In the genomic region with DNA sequence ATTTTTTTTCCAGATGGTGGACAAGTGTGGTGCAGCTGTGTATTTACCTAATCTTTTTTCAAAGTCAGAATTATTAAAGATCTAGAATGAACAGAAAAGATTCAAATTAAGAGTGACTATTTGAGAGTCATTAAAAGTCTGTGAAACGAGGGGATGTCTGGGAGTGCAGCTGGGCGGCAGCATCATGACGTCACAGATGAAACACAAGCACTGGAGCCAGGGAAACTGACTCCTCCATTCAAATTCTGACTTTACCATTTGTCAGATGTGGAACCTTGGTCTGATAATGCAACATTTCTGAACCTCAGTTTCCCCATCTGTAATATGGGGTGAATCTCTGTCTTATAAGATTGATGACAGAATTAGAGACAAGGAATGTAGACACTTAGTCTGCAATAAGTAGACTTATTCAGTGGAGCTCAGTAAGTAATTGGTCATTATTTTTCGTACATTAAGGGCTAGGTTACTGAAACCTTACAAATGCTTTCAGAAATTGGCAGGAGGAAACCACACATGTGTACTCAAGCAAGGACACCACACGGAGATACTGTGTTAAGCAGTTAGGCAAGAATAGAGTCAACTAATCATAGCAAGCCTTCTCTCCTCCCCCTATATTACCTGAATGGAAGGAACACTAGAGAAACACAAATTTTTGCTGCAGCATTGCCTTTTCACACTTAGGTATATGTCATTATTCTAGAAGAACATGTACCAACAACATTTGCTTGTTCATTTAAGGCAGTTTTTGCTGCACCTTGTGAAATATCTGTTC, we compare ENCODE assay signal across 11 cellular contexts. TPM values are rescaled to one million over a fixed set of nuclear protein-coding genes. Genes with fewer than 3 reads are reported as not detected.
DNase-seq lines count a peak whose midpoint lies in the region; ATAC-seq and TF ChIP-seq lines count a peak whose summit lies in the region.
"Had no signal": no experiment of that assay in that cellular context is flagged by ENCODE, and none has a peak within 500 bp of the region (broad histone marks: within the 10 kb centered on the region; RNA-seq: fewer than 3 reads in every experiment).

No MANE protein-coding gene starts in this region.

- no peaks in the 10 kb centered on the region for H3K9me2 ChIP-seq in DOHH2 (replicated peaks; ENCODE audit: control insufficient read depth, low read length)

- peak overlapping the region; percentile 68 for H3K4me2 ChIP-seq in DOHH2 (ENCODE audit: low read length)

- H3K9me3 ChIP-seq in DOHH2 (ENCODE audit: control insufficient read depth, insufficient read depth, low read length) (no peaks in the 10 kb centered on the region), right cardiac atrium (ENCODE audit: control insufficient read depth, low read length) (no peaks in the 10 kb centered on the region)
- H3K9me3 ChIP-seq: uterus had no signal

- H3K36me3 Mint-ChIP-seq in activated T-helper 17 cell treated with anti-CD3 and anti-CD28 coated beads, Interleukin-2, amount 50 U/mL, for 72 hours (ENCODE audit: low read depth) = no peaks in the 10 kb centered on the region

- H3K27me3 ChIP-seq in DOHH2 (ENCODE audit: control insufficient read depth, low read length) = no peaks in the 10 kb centered on the region
- peaks cover 2% of the 10 kb centered on the region for H3K27me3 ChIP-seq in right cardiac atrium (ENCODE audit: control insufficient read depth, insufficient read depth)
- H3K27me3 ChIP-seq: uterus had no signal

- no peak overlapping the region for H3K4me3 Mint-ChIP-seq in activated T-helper 17 cell treated with anti-CD3 and anti-CD28 coated beads, Interleukin-2, amount 50 U/mL, for 72 hours

- H3K4me3 ChIP-seq in DOHH2 (ENCODE audit: low read length) (peak overlapping the region; percentile 50), right cardiac atrium (ENCODE audit: low read length) (no peak overlapping the region)
- H3K4me3 ChIP-seq: uterus had no signal

- H3K79me2 ChIP-seq in DOHH2 (ENCODE audit: control insufficient read depth, low read length) = no peaks in the 10 kb centered on the region

- H3K4me1 ChIP-seq in DOHH2 (ENCODE audit: control insufficient read depth, low read length) = peaks cover 63% of the 10 kb centered on the region
- no peaks in the 10 kb centered on the region for H3K4me1 ChIP-seq in right cardiac atrium (ENCODE audit: control insufficient read depth, insufficient read depth, low read length)
- H3K4me1 ChIP-seq: uterus had no signal

- intact Hi-C loops in right cardiac atrium (cut with DNase I) = no loop called here

- no peak for TF ChIP-seq CTCF in DOHH2 (IDR thresholded peaks at IDR 0.05; ENCODE audit: low read depth, low read length, poor library complexity, severe bottlenecking)

- no peaks in the 10 kb centered on the region for H3K9me3 Mint-ChIP-seq in activated T-helper 17 cell treated with anti-CD3 and anti-CD28 coated beads, Interleukin-2, amount 50 U/mL, for 72 hours

- H3K27ac ChIP-seq in DOHH2 (ENCODE audit: low read depth, low read length) = peak overlapping the region; percentile 55
- H3K27ac ChIP-seq in right cardiac atrium (ENCODE audit: low read length) = no peak overlapping the region
- H3K27ac ChIP-seq: uterus had no signal

- no peaks in the 10 kb centered on the region for H3K4me1 Mint-ChIP-seq in activated T-helper 17 cell treated with anti-CD3 and anti-CD28 coated beads, Interleukin-2, amount 50 U/mL, for 72 hours

- ATAC-seq in GM19324 (IDR thresholded peaks at IDR 0.05; ENCODE audit: low FRiP score, unreplicated experiment) (peak; percentile 69), HG02759 (IDR thresholded peaks at IDR 0.05; ENCODE audit: unreplicated experiment) (peak; percentile 71), HG03469 (IDR thresholded peaks at IDR 0.05; ENCODE audit: unreplicated experiment) (peak; percentile 61), right cardiac atrium (no peak)
- no peak for ATAC-seq in activated T-helper 17 cell treated with anti-CD3 and anti-CD28 coated beads, Interleukin-2, amount 50 U/mL, for 72 hours (replicated peaks)

- peaks cover 23% of the 10 kb centered on the region for H3K27me3 Mint-ChIP-seq in activated T-helper 17 cell treated with anti-CD3 and anti-CD28 coated beads, Interleukin-2, amount 50 U/mL, for 72 hours

- no peak overlapping the region for H3K27ac Mint-ChIP-seq in activated T-helper 17 cell treated with anti-CD3 and anti-CD28 coated beads, Interleukin-2, amount 50 U/mL, for 72 hours

- DNase-seq in right cardiac atrium (no peak), GOT3 (lab: John Stamatoyannopoulos, UW) (no peak)
- DNase-seq in activated CD8-positive, alpha-beta memory T cell treated with anti-CD3 and anti-CD28 coated beads for 24 hours = no peak
- DNase-seq: kidney, SW 1271, uterus had no signal

- no peaks in the 10 kb centered on the region for H4K20me1 ChIP-seq in DOHH2 (ENCODE audit: control insufficient read depth, insufficient read depth, low read depth, low read length)

- peaks cover 14% of the 10 kb centered on the region for H3F3A ChIP-seq in DOHH2 (ENCODE audit: control insufficient read depth, insufficient read depth)

- no peaks in the 10 kb centered on the region for H3K36me3 ChIP-seq in DOHH2 (ENCODE audit: control insufficient read depth, low read length)
- H3K36me3 ChIP-seq: uterus had no signal

- 56% methylated on average over 5 of the region's 5 CpGs for WGBS in right cardiac atrium

RNA-seq across cellular contexts. Expression of a gene that starts 27.8 kb away (rescaled TPM):
- 100 to 1,000 TPM; 125 to 129 TPM for total RNA-seq in activated T-helper 17 cell treated with anti-CD3 and anti-CD28 coated beads, Interleukin-2, amount 50 U/mL, for 72 hours
- 10 to 100 TPM; 31.9 to 52.3 (median 42.1) TPM for total RNA-seq in right cardiac atrium
- polyA plus RNA-seq in right cardiac atrium = 34.2 TPM

RNA-seq across cellular contexts. Expression of a gene that starts 34.0 kb away (rescaled TPM):
- 10 to 100 TPM; 89.9 to 98.7 TPM for total RNA-seq in activated T-helper 17 cell treated with anti-CD3 and anti-CD28 coated beads, Interleukin-2, amount 50 U/mL, for 72 hours
- 10 to 100 TPM; 44.7 to 59.7 (median 55.9) TPM for total RNA-seq in right cardiac atrium
- 30.3 TPM for polyA plus RNA-seq in right cardiac atrium

RNA-seq across cellular contexts. Expression of a gene that starts 49.0 kb away (rescaled TPM):
- total RNA-seq in activated T-helper 17 cell treated with anti-CD3 and anti-CD28 coated beads, Interleukin-2, amount 50 U/mL, for 72 hours = 1 to 10 TPM in 1 of 2 donors, under 1 TPM in 1; 0.61 to 3.0 TPM
- total RNA-seq in right cardiac atrium = under 1 TPM; 0.23 to 0.56 (median 0.29) TPM
- polyA plus RNA-seq in right cardiac atrium = 0.34 TPM

RNA-seq across cellular contexts. Expression of a gene that starts 59.6 kb away (rescaled TPM):
- 10 to 100 TPM; 40.7 to 42.9 TPM for total RNA-seq in activated T-helper 17 cell treated with anti-CD3 and anti-CD28 coated beads, Interleukin-2, amount 50 U/mL, for 72 hours
- total RNA-seq in right cardiac atrium = under 1 TPM; 0.11 to 0.49 (median 0.28) TPM
- polyA plus RNA-seq in right cardiac atrium = 0.14 TPM

Comparison
In these comparisons a context has a peak if more than half of its experiments do, and no peak if none do; other contexts are left out.
1. ATAC-seq: peak in GM19324 (single experiment), HG02759 (single experiment) and HG03469 (single experiment); none in activated T-helper 17 cell treated with anti-CD3 and anti-CD28 coated beads, Interleukin-2, amount 50 U/mL, for 72 hours (single experiment) and right cardiac atrium (0 of 2).